Comparison of ENCODE assay signal across 8 cellular contexts in the genomic region with DNA sequence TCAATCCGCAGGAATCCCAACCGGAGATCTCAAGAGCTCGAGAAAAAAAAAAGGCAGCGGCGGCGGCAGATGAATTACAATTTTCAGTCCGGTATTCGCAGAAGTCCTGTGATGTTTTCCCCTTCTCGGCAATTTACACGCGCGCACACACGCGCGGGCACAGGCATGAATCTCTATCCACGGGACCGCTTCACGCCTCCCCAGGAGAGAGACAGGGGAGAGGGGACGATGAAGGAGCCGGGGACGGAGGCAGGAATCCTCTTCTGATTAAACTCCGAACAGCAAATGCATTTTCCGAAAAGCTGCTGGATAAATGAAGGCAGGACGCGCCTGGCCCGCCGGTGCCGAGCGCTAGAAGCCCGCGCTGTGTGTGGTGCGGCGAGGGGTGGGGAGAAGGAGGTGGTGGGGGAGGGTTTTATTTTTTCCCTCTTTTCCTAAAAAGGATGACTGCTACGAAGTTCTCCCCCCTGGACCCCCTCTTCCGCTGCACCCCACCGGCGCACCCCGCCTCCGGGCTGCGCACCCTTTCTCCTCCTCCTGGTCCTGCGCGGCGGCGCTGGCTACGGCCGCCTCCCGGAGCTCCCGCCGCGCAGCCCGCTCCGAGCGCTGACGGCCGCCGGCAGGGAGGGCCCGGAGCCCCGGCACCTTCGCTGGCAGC. TPM values are rescaled to one million over a fixed set of nuclear protein-coding genes. Genes with fewer than 3 reads are reported as not detected.
DNase-seq lines count a peak whose midpoint lies in the region; ATAC-seq and TF ChIP-seq lines count a peak whose summit lies in the region.

Gene BCL2, minus strand, starts transcription at position 387 of the 658 bp plus-strand sequence.

- H3K36me3 ChIP-seq in kidney epithelial cell (ENCODE audit: control insufficient read depth, insufficient read depth, low read length) (no peaks in the 10 kb centered on the region), spleen (no peaks in the 10 kb centered on the region)

- TF ChIP-seq POLR2A in GM19193 (IDR thresholded peaks at IDR 0.05; ENCODE audit: extremely low read depth, insufficient read depth, insufficient read length) (peak; percentile 52), spleen (IDR thresholded peaks at IDR 0.05) (no peak)

- H3K4me1 ChIP-seq in spleen: peaks cover 31 to 78% (median 64%) of the 10 kb centered on the region in 6 donors

- TF ChIP-seq CTCF in kidney epithelial cell (IDR thresholded peaks at IDR 0.05; ENCODE audit: insufficient read depth, low read length, poor library complexity, severe bottlenecking): no peak
- no peak for TF ChIP-seq CTCF in spleen (IDR thresholded peaks at IDR 0.05 in 8 of 11, conservative IDR thresholded peaks at IDR 0.05 in 3 of 11)

- peak within 1 kb of the TSS; percentile 52 for H3K27ac ChIP-seq in caudate nucleus (ENCODE audit: low read depth, low read length)
- peak within 1 kb of the TSS; percentile 85 to 97 (median 92) for H3K27ac ChIP-seq in spleen

- H3K9me3 ChIP-seq in spleen: no peaks in the 10 kb centered on the region

- WGBS in spleen, 5 donors: 0 to 1% (median 0%) methylated on average over 44 to 59 of the region's 59 CpGs

- ATAC-seq in HG03520 (IDR thresholded peaks at IDR 0.05; ENCODE audit: unreplicated experiment): peak; percentile 8

- DNase-seq in C1 segment of cervical spinal cord (lab: John Stamatoyannopoulos, UW): peak in 11 of 14 donors; percentile 32 to 79 (median 65)
- DNase-seq in SIG-M5 treated with dmso at 0.1 percent for 504 hours (lab: John Stamatoyannopoulos, UW; ENCODE audit: unreplicated experiment): peak; percentile 74
- DNase-seq in caudate nucleus (lab: John Stamatoyannopoulos, UW): peak in 34 of 61 donors; percentile 16 to 83 (median 58)
- no peak for DNase-seq in kidney epithelial cell (ENCODE audit: low read depth)
- DNase-seq in spleen: no peak
- DNase-seq in amniotic stem cell (lab: John Stamatoyannopoulos, UW): no peak

- intact Hi-C loops in spleen (cut with DNase I; ENCODE audit: low total_unique reads): loop anchor here (5.0 to 10.0 kb wide), 3 partner anchors 85 to 302 kb away; no protein-coding TSS in a partner anchor

- peaks cover 2% of the 10 kb centered on the region for H3K27me3 ChIP-seq in kidney epithelial cell (ENCODE audit: control insufficient read depth, insufficient read depth, low read length)
- peaks cover 0 to 4% (median 0%) of the 10 kb centered on the region in 7 donors for H3K27me3 ChIP-seq in spleen (replicated peaks in 1 of 7)

- H3K4me3 ChIP-seq in kidney epithelial cell (ENCODE audit: low read depth, low read length) (peak within 1 kb of the TSS; percentile 74), spleen (peak within 1 kb of the TSS; percentile 70 to 94 (median 80))

RNA-seq across cellular contexts. Expression of gene BCL2, which starts in this region (rescaled TPM):
- total RNA-seq in kidney epithelial cell (5.2 and 8.4 TPM in 2 replicates), spleen (100 to 1,000 TPM in 1 of 7 donors, 10 to 100 TPM in 6; 65.7 to 112 (median 83.2) TPM)
- polyA plus RNA-seq in spleen: 10 to 100 TPM in 2 of 3 donors, 1 to 10 TPM in 1; 9.6 to 18.0 (median 15.0) TPM

Comparison
In these comparisons a context has a peak if more than half of its experiments do, and no peak if none do; other contexts are left out.
1. DNase-seq: peak in C1 segment of cervical spinal cord (11 of 14), SIG-M5 treated with dmso at 0.1 percent for 504 hours (single experiment) and caudate nucleus (34 of 61); none in kidney epithelial cell (single experiment), spleen (single experiment) and amniotic stem cell (single experiment).